In genomic region chr17:30323262-30323894, GRCh38 we compare ENCODE assay signal across 9 cellular contexts. TPM values are rescaled to one million over a fixed set of nuclear protein-coding genes. Genes with fewer than 3 reads are reported as not detected.
DNase-seq lines count a peak whose midpoint lies in the region; ATAC-seq and FAIRE-seq lines count a peak whose summit lies in the region.
"Had no signal": no experiment of that assay in that cellular context is flagged by ENCODE, and none has a peak within 500 bp of the region (broad histone marks: within the 10 kb centered on the region; RNA-seq: fewer than 3 reads in every experiment).

No MANE protein-coding gene starts in this region.

- DNase-seq in COLO668 (lab: John Stamatoyannopoulos, UW; ENCODE audit: unreplicated experiment) = peak; percentile 58
- peak; percentile 63 for DNase-seq in Jurkat, Clone E6-1 (ENCODE audit: low read depth, low spot score)
- peak; percentile 33 for DNase-seq in RCC 7860 (ENCODE audit: low spot score)
- peak; percentile 45 for DNase-seq in effector CD4-positive, alpha-beta T cell
- DNase-seq in NCI-H1092 (lab: John Stamatoyannopoulos, UW) = no peak
- DNase-seq in medulla oblongata (ENCODE audit: extremely low spot score) = no peak
- no peak for DNase-seq in hepatic stellate cell (ENCODE audit: low spot score)
- DNase-seq: NCI-H2227 treated with DMSO at 0.1 percent for 48 hours had no signal

- FAIRE-seq in RCC 7860 (lab: Jason Lieb, UNC) = peak; percentile 52

- ATAC-seq in HG03439 (IDR thresholded peaks at IDR 0.05; ENCODE audit: unreplicated experiment) = no peak

- no peak overlapping the region for H3K4me3 ChIP-seq in Jurkat, Clone E6-1 (ENCODE audit: low read length)

RNA-seq across cellular contexts. Expression of gene TMIGD1, which starts 10.5 kb away (rescaled TPM):
- polyA plus RNA-seq in Jurkat, Clone E6-1 (2012; ENCODE audit: insufficient read depth, insufficient read length) = not detected

RNA-seq across cellular contexts. Expression of gene BLMH, which starts 31.6 kb away (rescaled TPM):
- polyA plus RNA-seq in Jurkat, Clone E6-1 (2012; ENCODE audit: insufficient read depth, insufficient read length) = 98.1 TPM

RNA-seq across cellular contexts. Expression of gene CPD, which starts 55.3 kb away (rescaled TPM):
- 26.6 TPM for polyA plus RNA-seq in Jurkat, Clone E6-1 (2012; ENCODE audit: insufficient read depth, insufficient read length)

Comparison
In these comparisons a context has a peak if more than half of its experiments do, and no peak if none do; other contexts are left out.
1. DNase-seq: peak in COLO668 (single experiment), Jurkat, Clone E6-1 (single experiment), RCC 7860 (single experiment) and effector CD4-positive, alpha-beta T cell (single experiment); none in NCI-H1092 (single experiment), medulla oblongata (single experiment) and hepatic stellate cell (single experiment).